ENCODE assay signal across 9 cellular contexts in the genomic region with DNA sequence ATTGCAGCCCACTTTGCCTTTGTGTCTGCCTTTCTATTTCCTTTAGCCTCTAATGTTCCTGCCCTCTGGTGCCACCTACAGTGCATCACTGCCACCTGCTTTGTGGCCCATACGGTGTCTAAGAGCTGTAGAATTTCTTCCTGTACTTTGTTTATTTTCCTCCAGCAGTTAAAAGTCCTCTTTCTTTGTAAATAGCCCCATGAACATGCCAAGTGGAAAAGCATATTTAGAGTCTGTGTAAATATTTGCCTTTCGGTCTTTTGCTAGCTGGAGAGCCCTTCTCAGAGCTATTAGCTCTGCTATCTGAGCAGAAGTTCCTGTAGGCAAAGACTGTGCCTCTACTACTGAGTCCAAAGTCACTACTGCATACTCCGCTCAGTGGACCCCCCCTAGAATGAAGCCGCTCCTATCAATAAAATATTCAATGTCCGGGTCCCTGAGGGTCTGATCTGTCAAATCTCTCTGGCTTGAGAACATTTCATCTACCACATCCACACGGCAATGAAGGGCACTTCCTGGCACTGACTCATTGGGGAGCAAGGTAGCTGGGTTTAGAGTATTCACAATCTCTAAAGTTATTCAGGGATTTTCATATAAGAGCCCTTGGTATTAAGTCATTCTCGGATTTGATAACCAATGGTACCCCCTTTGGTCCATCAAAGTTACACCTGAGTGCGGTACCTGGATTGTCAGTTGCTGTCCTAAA. TPM values are rescaled to one million over a fixed set of nuclear protein-coding genes. Genes with fewer than 3 reads are reported as not detected.
DNase-seq lines count a peak whose midpoint lies in the region; ATAC-seq and TF ChIP-seq lines count a peak whose summit lies in the region.
"Had no signal": no experiment of that assay in that cellular context is flagged by ENCODE, and none has a peak within 500 bp of the region (broad histone marks: within the 10 kb centered on the region; RNA-seq: fewer than 3 reads in every experiment).

No MANE protein-coding gene starts in this region.

- ATAC-seq in GM18909 (IDR thresholded peaks at IDR 0.05; ENCODE audit: poor library complexity, unreplicated experiment) (peak; percentile 98), HG03135 (IDR thresholded peaks at IDR 0.05; ENCODE audit: unreplicated experiment) (peak; percentile 91), left lung (peak; percentile 99)
- ATAC-seq: K562 had no signal

- CTCF ChIA-PET in CD4-positive, alpha-beta memory T cell (lab: Charles Lee; ENCODE audit: partially characterized antibody), result interaction anchor here (0.7 to 3.5 kb wide), 24 partner anchors 8 to 164 kb away, joined by 3 to 27 read pairs (median 4); a partner anchor contains a TSS

- DNase-seq in CD4-positive, alpha-beta memory T cell, result peak in 4 of 5 donors; percentile 40 to 44 (median 43)
- DNase-seq in NCI-H748 (lab: John Stamatoyannopoulos, UW; ENCODE audit: unreplicated experiment) (peak; percentile 81), left lung (no peak), ureter (ENCODE audit: low spot score) (no peak), epidermal melanocyte (ENCODE audit: insufficient read length, low spot score) (no peak)
- peak; percentile 28 for DNase-seq in activated T-helper 2 cell treated with anti-CD3 and anti-CD28 coated beads, Interferon-gamma antibody, Interleukin-2, Interleukin-4, amounts not matched to agents 10 μg/mL and 5 μg/mL and 100 μg/mL, durations not matched to agents 14 hours and 24 hours and 36 hours (ENCODE audit: low spot score)

- H3K27me3 ChIP-seq in CD4-positive, alpha-beta memory T cell (ENCODE audit: insufficient read depth, low read length), result no peaks in the 10 kb centered on the region
- H3K27me3 ChIP-seq in left lung, result no peaks in the 10 kb centered on the region

- H3K9me3 Mint-ChIP-seq in CD4-positive, alpha-beta memory T cell, result peaks cover 0 to 2% (median 0%) of the 10 kb centered on the region in 8 donors
- no peaks in the 10 kb centered on the region for H3K9me3 Mint-ChIP-seq in activated T-helper 2 cell treated with anti-CD3 and anti-CD28 coated beads, Interferon-gamma antibody, Interleukin-2, Interleukin-4, amounts not matched to agents 10 μg/mL and 5 μg/mL and 100 μg/mL, durations not matched to agents 14 hours and 24 hours and 36 hours

- H3K4me3 Mint-ChIP-seq in CD4-positive, alpha-beta memory T cell, result no peak overlapping the region
- no peak overlapping the region for H3K4me3 Mint-ChIP-seq in activated T-helper 2 cell treated with anti-CD3 and anti-CD28 coated beads, Interferon-gamma antibody, Interleukin-2, Interleukin-4, amounts not matched to agents 10 μg/mL and 5 μg/mL and 100 μg/mL, durations not matched to agents 14 hours and 24 hours and 36 hours (ENCODE audit: low read depth)

- H3K4me1 Mint-ChIP-seq in CD4-positive, alpha-beta memory T cell, result peaks cover 2 to 5% (median 4%) of the 10 kb centered on the region in 4 donors
- no peaks in the 10 kb centered on the region for H3K4me1 Mint-ChIP-seq in activated T-helper 2 cell treated with anti-CD3 and anti-CD28 coated beads, Interferon-gamma antibody, Interleukin-2, Interleukin-4, amounts not matched to agents 10 μg/mL and 5 μg/mL and 100 μg/mL, durations not matched to agents 14 hours and 24 hours and 36 hours (ENCODE audit: low read depth)

- no peaks in the 10 kb centered on the region for H3K4me1 ChIP-seq in CD4-positive, alpha-beta memory T cell (ENCODE audit: insufficient read depth, low read length)
- peaks cover 0 to 10% of the 10 kb centered on the region in 2 donors for H3K4me1 ChIP-seq in left lung

- no peaks in the 10 kb centered on the region for H3K36me3 ChIP-seq in CD4-positive, alpha-beta memory T cell (ENCODE audit: insufficient read depth, low read length)
- no peaks in the 10 kb centered on the region for H3K36me3 ChIP-seq in left lung

- H3K36me3 Mint-ChIP-seq in CD4-positive, alpha-beta memory T cell, result no peaks in the 10 kb centered on the region
- no peaks in the 10 kb centered on the region for H3K36me3 Mint-ChIP-seq in activated T-helper 2 cell treated with anti-CD3 and anti-CD28 coated beads, Interferon-gamma antibody, Interleukin-2, Interleukin-4, amounts not matched to agents 10 μg/mL and 5 μg/mL and 100 μg/mL, durations not matched to agents 14 hours and 24 hours and 36 hours (ENCODE audit: low read depth)

- no peaks in the 10 kb centered on the region for H3K9me3 ChIP-seq in CD4-positive, alpha-beta memory T cell (ENCODE audit: control insufficient read depth in 1 of 2, low read length in 2 of 2)
- H3K9me3 ChIP-seq in left lung, result no peaks in the 10 kb centered on the region

- intact Hi-C loops in CD4-positive, alpha-beta memory T cell (cut with micrococcal nuclease), result loop anchor here (1.0 to 2.0 kb wide), 5 partner anchors 58 to 1325 kb away; a partner anchor contains a TSS
- intact Hi-C loops in activated T-helper 2 cell treated with anti-CD3 and anti-CD28 coated beads, Interferon-gamma antibody, Interleukin-2, Interleukin-4, amounts not matched to agents 10 μg/mL and 5 μg/mL and 100 μg/mL, durations not matched to agents 14 hours and 24 hours and 36 hours (cut with micrococcal nuclease), result loop anchor here (1.0 kb wide), 1 partner anchor 134 kb away; no protein-coding TSS in a partner anchor
- intact Hi-C loops in left lung (cut with DNase I), result no loop called here

- H3K27me3 Mint-ChIP-seq in CD4-positive, alpha-beta memory T cell, result no peaks in the 10 kb centered on the region
- no peaks in the 10 kb centered on the region for H3K27me3 Mint-ChIP-seq in activated T-helper 2 cell treated with anti-CD3 and anti-CD28 coated beads, Interferon-gamma antibody, Interleukin-2, Interleukin-4, amounts not matched to agents 10 μg/mL and 5 μg/mL and 100 μg/mL, durations not matched to agents 14 hours and 24 hours and 36 hours (ENCODE audit: low read depth)

- H3K4me3 ChIP-seq in CD4-positive, alpha-beta memory T cell (ENCODE audit: low read length in 2 of 2), result no peak overlapping the region
- no peak overlapping the region for H3K4me3 ChIP-seq in left lung
- H3K4me3 ChIP-seq: K562 had no signal

- H3K27ac Mint-ChIP-seq in CD4-positive, alpha-beta memory T cell, result peak overlapping the region in 4 of 7 donors; percentile 1 to 74 (median 57)
- no peak overlapping the region for H3K27ac Mint-ChIP-seq in activated T-helper 2 cell treated with anti-CD3 and anti-CD28 coated beads, Interferon-gamma antibody, Interleukin-2, Interleukin-4, amounts not matched to agents 10 μg/mL and 5 μg/mL and 100 μg/mL, durations not matched to agents 14 hours and 24 hours and 36 hours

- peak; percentile 38 to 51 for TF ChIP-seq CTCF in left lung (IDR thresholded peaks at IDR 0.05)

- H3K27ac ChIP-seq in CD4-positive, alpha-beta memory T cell (ENCODE audit: low read depth, low read length), result no peak overlapping the region
- no peak overlapping the region for H3K27ac ChIP-seq in left lung

- POLR2A ChIA-PET in CD4-positive, alpha-beta memory T cell (lab: Charles Lee; ENCODE audit: partially characterized antibody), result interaction anchor here (0.6 to 2.5 kb wide), 2 partner anchors 63 to 133 kb away, joined by 3 to 7 read pairs; a partner anchor contains a TSS

RNA-seq across cellular contexts. Expression of a gene that starts 36.3 kb away (rescaled TPM):
- total RNA-seq in CD4-positive, alpha-beta memory T cell, result not detected
- polyA plus RNA-seq in CD4-positive, alpha-beta memory T cell, result not detected
- not detected in 2 replicates for total RNA-seq in activated T-helper 2 cell treated with anti-CD3 and anti-CD28 coated beads, Interferon-gamma antibody, Interleukin-2, Interleukin-4, amounts not matched to agents 10 μg/mL and 5 μg/mL and 100 μg/mL, durations not matched to agents 14 hours and 24 hours and 36 hours
- total RNA-seq in left lung, result 10 to 100 TPM in 1 of 2 donors, 1 to 10 TPM in 1; 7.7 to 12.0 TPM
- total RNA-seq in ureter, result 6.0 TPM
- total RNA-seq: K562 had no signal
- polyA plus RNA-seq: K562 had no signal

Comparison
In these comparisons a context has a peak if more than half of its experiments do, and no peak if none do; other contexts are left out.
1. DNase-seq: peak in CD4-positive, alpha-beta memory T cell (4 of 5), NCI-H748 (single experiment) and activated T-helper 2 cell treated with anti-CD3 and anti-CD28 coated beads, Interferon-gamma antibody, Interleukin-2, Interleukin-4, amounts not matched to agents 10 μg/mL and 5 μg/mL and 100 μg/mL, durations not matched to agents 14 hours and 24 hours and 36 hours (single experiment); none in left lung (0 of 2), ureter (single experiment) and epidermal melanocyte (single experiment).
2. intact Hi-C loops: an anchor here in CD4-positive, alpha-beta memory T cell (1.0 to 2.0 kb wide) and activated T-helper 2 cell treated with anti-CD3 and anti-CD28 coated beads, Interferon-gamma antibody, Interleukin-2, Interleukin-4, amounts not matched to agents 10 μg/mL and 5 μg/mL and 100 μg/mL, durations not matched to agents 14 hours and 24 hours and 36 hours (1.0 kb wide); none called in left lung.
3. Peak in every context shown above with its lines, with median percentiles within 50 percentile points of each other: ATAC-seq.